Comparison of ENCODE assay signal across 1 cellular context in the genomic region with DNA sequence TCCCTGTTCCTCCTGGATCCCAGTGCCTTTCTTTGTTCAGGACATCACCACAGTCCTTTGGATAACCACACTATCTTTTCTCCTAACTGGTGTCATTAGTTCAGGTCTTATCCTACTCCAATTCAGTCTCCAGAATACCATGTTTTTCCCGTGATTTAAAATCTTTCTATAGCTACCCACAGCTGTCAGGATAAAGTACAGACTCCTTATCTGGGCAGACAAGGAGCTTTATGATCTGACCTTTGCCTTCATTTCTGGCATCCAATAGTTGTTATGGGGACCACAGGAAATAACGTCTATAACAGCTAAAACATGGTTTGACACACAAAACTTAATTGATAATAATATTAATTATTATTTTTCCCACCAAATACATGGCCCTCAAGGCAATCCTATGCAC.
A peak's percentile ranks its signal among the peaks of the same experiment; 100 is the strongest.
TF ChIP-seq lines count a peak whose summit lies in the region.

No MANE protein-coding gene starts in this region.

TF ChIP-seq in K562, 482 proteins besides CTCF, POLR2A, EP300 and RAD21:
- no peak for TF ChIP-seq ZNF707 (CRISPR knock-in tag; conservative IDR thresholded peaks at IDR 0.05)
- TF ChIP-seq FOXJ3 (CRISPR knock-in tag; IDR thresholded peaks at IDR 0.05), result no peak
- TF ChIP-seq CBFA2T3 (IDR thresholded peaks at IDR 0.05), result peak; percentile 54
- TF ChIP-seq FOXM1 (IDR thresholded peaks at IDR 0.05; ENCODE audit: low read depth), result no peak
- TF ChIP-seq FOXM1 (CRISPR knock-in tag; IDR thresholded peaks at IDR 0.05; ENCODE audit: low read depth), result no peak
- peak; percentile 32 to 44; a peak in 2 of 4 replicates for TF ChIP-seq KDM1A (IDR thresholded peaks at IDR 0.05)
- no peak for TF ChIP-seq ZNF253 (CRISPR knock-in tag; conservative IDR thresholded peaks at IDR 0.05)
